In the genomic region with DNA sequence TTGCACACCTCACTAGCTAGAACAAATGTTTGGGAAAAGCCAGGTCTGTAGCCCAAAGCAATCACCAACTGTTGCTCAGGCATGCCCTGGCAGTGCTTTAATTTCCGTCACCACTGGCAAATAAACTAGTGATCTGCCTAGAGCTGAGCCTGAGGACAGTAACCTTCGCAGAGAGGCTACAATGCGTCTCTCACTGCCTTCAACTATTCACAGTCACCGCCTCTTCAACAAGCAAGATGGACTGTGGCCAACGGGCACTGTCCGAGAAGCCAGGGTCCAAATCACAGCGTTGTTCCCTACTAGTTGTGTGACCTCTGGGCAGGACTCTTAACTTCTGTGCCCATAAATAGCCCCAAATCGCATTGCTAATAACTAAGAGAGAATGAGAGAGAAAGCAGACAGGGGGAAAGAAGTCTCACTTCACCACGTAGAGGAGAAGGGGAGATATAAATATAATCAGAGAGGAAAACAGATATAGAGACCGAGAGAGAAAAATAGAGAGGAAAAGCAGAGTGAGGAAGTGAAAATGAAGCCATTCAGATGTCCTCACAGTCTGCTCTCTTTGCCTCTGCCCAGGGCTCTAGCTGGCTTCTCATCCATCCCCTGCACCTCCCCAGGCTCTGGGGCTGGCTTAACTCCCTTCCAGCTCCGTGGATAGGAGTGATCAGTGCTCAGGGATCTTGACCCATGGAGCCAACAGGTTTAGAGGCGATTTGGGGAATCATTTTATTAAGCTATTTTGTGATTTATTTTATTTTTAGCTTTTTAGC, we compare ENCODE assay signal across 26 cellular contexts.
DNase-seq lines count a peak whose midpoint lies in the region; ATAC-seq and TF ChIP-seq lines count a peak whose summit lies in the region.
"Had no signal": no experiment of that assay in that cellular context is flagged by ENCODE, and none has a peak within 500 bp of the region (broad histone marks: within the 10 kb centered on the region; RNA-seq: fewer than 3 reads in every experiment).

No MANE protein-coding gene starts in this region.

- CTCF ChIA-PET in MCF 10A (lab: Yijun Ruan, JAX) = interaction anchor here (1.1 kb wide), 1 partner anchor 24 kb away, joined by 4 read pairs; no protein-coding TSS in a partner anchor

- H3K4me3 Mint-ChIP-seq in MCF 10A (ENCODE audit: unreplicated experiment) (no peak overlapping the region), brain (peak overlapping the region in 1 of 5 experiments; percentile 6)
- H3K4me3 Mint-ChIP-seq: activated T-cell treated with anti-CD3 and anti-CD28 coated beads, Interleukin-2, amount 50 U/mL, for 24 hours; CD8-positive, alpha-beta memory T cell had no signal

- no peaks in the 10 kb centered on the region for H3K4me1 Mint-ChIP-seq in MCF 10A (ENCODE audit: insufficient read depth, unreplicated experiment)
- peaks cover 52% of the 10 kb centered on the region for H3K4me1 Mint-ChIP-seq in brain
- H3K4me1 Mint-ChIP-seq: CD8-positive, alpha-beta memory T cell had no signal

- WGBS in right cardiac atrium = 31% methylated on average over 12 of the region's 12 CpGs

- no peak for TF ChIP-seq CTCF in MCF 10A (IDR thresholded peaks at IDR 0.05; ENCODE audit: unreplicated experiment)
- no peak for TF ChIP-seq CTCF in breast epithelium (IDR thresholded peaks at IDR 0.05)
- TF ChIP-seq CTCF in brain (conservative IDR thresholded peaks at IDR 0.05) = no peak
- TF ChIP-seq CTCF in foreskin fibroblast (IDR thresholded peaks at IDR 0.05; ENCODE audit: low read depth, low read length) = no peak

- no peak overlapping the region for H3K27ac ChIP-seq in breast epithelium
- H3K27ac ChIP-seq in right cardiac atrium (ENCODE audit: low read length) = peak overlapping the region; percentile 91
- H3K27ac ChIP-seq: thyroid gland had no signal

- H3K27ac Mint-ChIP-seq in MCF 10A (ENCODE audit: low read depth, unreplicated experiment) = peak overlapping the region; percentile 63
- peak overlapping the region in 3 of 5 experiments; percentile 55 to 79 (median 60) for H3K27ac Mint-ChIP-seq in brain
- no peak overlapping the region for H3K27ac Mint-ChIP-seq in activated naive CD4-positive, alpha-beta T cell treated with anti-CD3 and anti-CD28 coated beads, Interleukin-2, amount 50 U/mL, for 72 hours
- H3K27ac Mint-ChIP-seq: activated T-cell treated with anti-CD3 and anti-CD28 coated beads, Interleukin-2, amount 50 U/mL, for 24 hours; CD8-positive, alpha-beta memory T cell had no signal

- DNase-seq in MCF 10A (ENCODE audit: unreplicated experiment) (no peak), breast epithelium (ENCODE audit: low spot score in 2 of 2) (no peak), right cardiac atrium (peak; percentile 60 to 86 (median 85)), NCI-H2107 (lab: John Stamatoyannopoulos, UW) (no peak), AML-193 (lab: John Stamatoyannopoulos, UW) (no peak), foreskin fibroblast (no peak)
- no peak for DNase-seq in activated naive CD4-positive, alpha-beta T cell treated with anti-CD3 and anti-CD28 coated beads, Interleukin-2, amount 50 U/mL, for 72 hours (ENCODE audit: low spot score in 2 of 2)
- DNase-seq: 8988T; activated CD8-positive, alpha-beta memory T cell treated with anti-CD3 and anti-CD28 coated beads for 24 hours; activated T-cell treated with anti-CD3 and anti-CD28 coated beads, Interleukin-2, amount 50 U/mL, for 24 hours; CD8-positive, alpha-beta memory T cell; central memory CD4-positive, alpha-beta T cell; effector CD4-positive, alpha-beta T cell; islet precursor cell; MM.1S; NCI-H1436 treated with DMSO at 0.1 percent for 48 hours; NCI-H2171 treated with DMSO at 0.1 percent for 48 hours; NCI-H526; PC-3; retina; SHP77 treated with DMSO at 0.1 percent for 48 hours; stimulated activated CD4-positive, alpha-beta T cell treated with anti-CD3 and anti-CD28 coated beads, Interleukin-12 subunit alpha, Interleukin-12 subunit beta, amount 100 ng/mL, for 4 hours; stimulated activated CD4-positive, alpha-beta T cell treated with anti-CD3 and anti-CD28 coated beads, Interleukin-4, amount 100 ng/mL, for 4 hours; stimulated activated naive CD8-positive, alpha-beta T cell treated with anti-CD3 and anti-CD28 coated beads, Interleukin-15, Interleukin-2, amounts not matched to agents 100 U/mL and 50 U/mL, for 24 hours; thyroid gland had no signal

- no peaks in the 10 kb centered on the region for H3K4me1 ChIP-seq in breast epithelium
- peaks cover 8% of the 10 kb centered on the region for H3K4me1 ChIP-seq in right cardiac atrium (ENCODE audit: control insufficient read depth, insufficient read depth, low read length)
- H3K4me1 ChIP-seq: thyroid gland had no signal

- H3K36me3 Mint-ChIP-seq in MCF 10A (ENCODE audit: insufficient read depth, unreplicated experiment) (no peaks in the 10 kb centered on the region), brain (no peaks in the 10 kb centered on the region)
- no peaks in the 10 kb centered on the region for H3K36me3 Mint-ChIP-seq in activated naive CD4-positive, alpha-beta T cell treated with anti-CD3 and anti-CD28 coated beads, Interleukin-2, amount 50 U/mL, for 72 hours
- H3K36me3 Mint-ChIP-seq: CD8-positive, alpha-beta memory T cell had no signal

- no peak overlapping the region for H3K4me3 ChIP-seq in breast epithelium
- no peak overlapping the region for H3K4me3 ChIP-seq in right cardiac atrium (ENCODE audit: low read length)
- H3K4me3 ChIP-seq in foreskin fibroblast (ENCODE audit: low read depth in 1 of 2, low read length in 2 of 2) = no peak overlapping the region
- H3K4me3 ChIP-seq: thyroid gland had no signal

- H3K27me3 ChIP-seq in breast epithelium (no peaks in the 10 kb centered on the region), right cardiac atrium (ENCODE audit: control insufficient read depth, insufficient read depth) (no peaks in the 10 kb centered on the region)
- H3K27me3 ChIP-seq: thyroid gland had no signal

- H3K9me3 Mint-ChIP-seq in MCF 10A (ENCODE audit: unreplicated experiment) (no peaks in the 10 kb centered on the region), brain (peaks cover 0 to 9% (median 0%) of the 10 kb centered on the region in 5 experiments)
- H3K9me3 Mint-ChIP-seq in activated naive CD4-positive, alpha-beta T cell treated with anti-CD3 and anti-CD28 coated beads, Interleukin-2, amount 50 U/mL, for 72 hours = no peaks in the 10 kb centered on the region
- H3K9me3 Mint-ChIP-seq: activated T-cell treated with anti-CD3 and anti-CD28 coated beads, Interleukin-2, amount 50 U/mL, for 24 hours had no signal

- POLR2A ChIA-PET in MCF 10A (lab: Yijun Ruan, JAX) = no interaction called here

- peak; percentile 85 to 91 for ATAC-seq in right cardiac atrium
- no peak for ATAC-seq in activated naive CD4-positive, alpha-beta T cell treated with anti-CD3 and anti-CD28 coated beads, Interleukin-2, amount 50 U/mL, for 72 hours
- ATAC-seq: PC-3; stimulated activated naive CD8-positive, alpha-beta T cell treated with anti-CD3 and anti-CD28 coated beads, Interleukin-15, Interleukin-2, amounts not matched to agents 100 U/mL and 50 U/mL, for 24 hours had no signal

- H3K36me3 ChIP-seq in breast epithelium = no peaks in the 10 kb centered on the region
- H3K36me3 ChIP-seq: thyroid gland had no signal

- H3K9me3 ChIP-seq in breast epithelium = no peaks in the 10 kb centered on the region
- no peaks in the 10 kb centered on the region for H3K9me3 ChIP-seq in right cardiac atrium (ENCODE audit: control insufficient read depth, low read length)
- H3K9me3 ChIP-seq: thyroid gland had no signal

- no peak for TF ChIP-seq POLR2A in breast epithelium (IDR thresholded peaks at IDR 0.05)

- BruUV-seq in MCF 10A (replicated peaks; lab: Mats Ljungman, UMichigan) = no TSS peak

- intact Hi-C loops in MCF 10A (cut with micrococcal nuclease) (no loop called here), breast epithelium (cut with DNase I; ENCODE audit: low total_unique reads) (no loop called here), right cardiac atrium (cut with DNase I) (loop anchor here in 1 of 4 donors (10.0 kb wide), 1 partner anchor 89 kb away; no protein-coding TSS in a partner anchor)

- H3K27me3 Mint-ChIP-seq in MCF 10A (ENCODE audit: insufficient read depth, unreplicated experiment) (peaks cover 32% of the 10 kb centered on the region), brain (peaks cover 11% of the 10 kb centered on the region)

Comparison
In these comparisons a context has a peak if more than half of its experiments do, and no peak if none do; other contexts are left out.
1. DNase-seq: peak in right cardiac atrium (3 of 3); none in MCF 10A (single experiment), breast epithelium (0 of 2), activated naive CD4-positive, alpha-beta T cell treated with anti-CD3 and anti-CD28 coated beads, Interleukin-2, amount 50 U/mL, for 72 hours (0 of 2), NCI-H2107 (single experiment), AML-193 (0 of 2) and foreskin fibroblast (0 of 2).
2. H3K27ac Mint-ChIP-seq: peak in MCF 10A (single experiment) and brain (3 of 5); none in activated naive CD4-positive, alpha-beta T cell treated with anti-CD3 and anti-CD28 coated beads, Interleukin-2, amount 50 U/mL, for 72 hours (0 of 2).
3. ATAC-seq: peak in right cardiac atrium (2 of 2); none in activated naive CD4-positive, alpha-beta T cell treated with anti-CD3 and anti-CD28 coated beads, Interleukin-2, amount 50 U/mL, for 72 hours (0 of 2).